25 cellular contexts compared by ENCODE assay signal in genomic region chrX:122833230-122833629, GRCh38.
"Had no signal": no experiment of that assay in that cellular context is flagged by ENCODE, and none has a peak within 500 bp of the region (broad histone marks: within the 10 kb centered on the region; RNA-seq: fewer than 3 reads in every experiment).

No MANE protein-coding gene starts in this region.

- H3K27ac ChIP-seq: SJSA1 had no signal

- H3K36me3 ChIP-seq: MG63, SJSA1 had no signal

- ATAC-seq: HepG2 had no signal

- H3K4me3 ChIP-seq: MG63, SJSA1 had no signal

- H3K27me3 ChIP-seq: MG63, SJSA1 had no signal

- H3K9me3 ChIP-seq: MG63, SJSA1 had no signal

- H3K4me1 ChIP-seq: SJSA1 had no signal

- FAIRE-seq: HepG2, RCC 7860 had no signal

- DNase-seq: IMR-90, Karpas-422, KG1, MG63, MV-4-11, NCI-H1048, NCI-H1105, NCI-H1417, NCI-H1436 treated with DMSO at 0.1 percent for 48 hours, NCI-H1694, NCI-H187 treated with DMSO at 0.1 percent for 48 hours, NCI-H2029 treated with DMSO at 0.1 percent for 48 hours, NCI-H2171 treated with DMSO at 0.1 percent for 48 hours, NCI-H345, NCI-H446 treated with DMSO at 0.1 percent for 48 hours, NCI-H510A treated with DMSO at 0.1 percent for 48 hours, NCI-H526, NCI-H774, OCI-M1, Right ventricle myocardium superior, RPMI8226, SIG-M5 had no signal
